In genomic region chr22:40183029-40183581, GRCh38 we compare ENCODE assay signal across 8 cellular contexts. TPM values are rescaled to one million over a fixed set of nuclear protein-coding genes. Genes with fewer than 3 reads are reported as not detected.
DNase-seq lines count a peak whose midpoint lies in the region; ATAC-seq, FAIRE-seq and TF ChIP-seq lines count a peak whose summit lies in the region.

No MANE protein-coding gene starts in this region.

- H3K9me3 ChIP-seq in endothelial cell of umbilical vein (replicated peaks; ENCODE audit: control insufficient read depth, insufficient read depth, low read length): no peaks in the 10 kb centered on the region

- H3K36me3 ChIP-seq in endothelial cell of umbilical vein (ENCODE audit: control insufficient read depth in 2 of 2, extremely low read depth in 1 of 2, insufficient read depth in 2 of 2, low read length in 2 of 2): no peaks in the 10 kb centered on the region

- H3K9me3 Mint-ChIP-seq in naive thymus-derived CD8-positive, alpha-beta T cell: no peaks in the 10 kb centered on the region

- no peak for TF ChIP-seq POLR2A in endothelial cell of umbilical vein (IDR thresholded peaks at IDR 0.05; ENCODE audit: low read depth, low read length)

- no peaks in the 10 kb centered on the region for H3K27me3 Mint-ChIP-seq in naive thymus-derived CD8-positive, alpha-beta T cell

- peaks cover 83% of the 10 kb centered on the region for H3K79me2 ChIP-seq in endothelial cell of umbilical vein (ENCODE audit: control insufficient read depth, insufficient read depth, low read length)

- BruUV-seq in endothelial cell of umbilical vein (replicated peaks; lab: Mats Ljungman, UMichigan): no TSS peak

- POLR2A ChIA-PET in endothelial cell of umbilical vein (lab: Charles Lee): no interaction called here
- POLR2A ChIA-PET in naive thymus-derived CD8-positive, alpha-beta T cell (lab: Charles Lee): interaction anchor here (0.5 to 1.2 kb wide), 3 partner anchors 35 to 659 kb away, joined by 3 to 5 read pairs (median 4); no protein-coding TSS in a partner anchor

- H3K4me3 Mint-ChIP-seq in naive thymus-derived CD8-positive, alpha-beta T cell: peak overlapping the region; percentile 50 to 81 (median 74)

- intact Hi-C loops in endothelial cell of umbilical vein (cut with micrococcal nuclease): loop anchor here (1.0 to 2.0 kb wide), 3 partner anchors 56 to 139 kb away; no protein-coding TSS in a partner anchor

- peak overlapping the region; percentile 12 for H2AFZ ChIP-seq in endothelial cell of umbilical vein (ENCODE audit: low read depth, low read length)

- H3K4me1 ChIP-seq in endothelial cell of umbilical vein (ENCODE audit: control insufficient read depth, extremely low read depth, insufficient read depth, low read length): peaks cover 42% of the 10 kb centered on the region

- H3K9me1 ChIP-seq in endothelial cell of umbilical vein (replicated peaks; ENCODE audit: control insufficient read depth, extremely low read depth, insufficient read depth, low read length): no peaks in the 10 kb centered on the region

- peaks cover 0 to 8% (median 0%) of the 10 kb centered on the region in 3 donors for H3K36me3 Mint-ChIP-seq in naive thymus-derived CD8-positive, alpha-beta T cell

- H3K4me2 ChIP-seq in endothelial cell of umbilical vein (ENCODE audit: insufficient read depth, low read length): peak overlapping the region; percentile 66

- no peaks in the 10 kb centered on the region for H4K20me1 ChIP-seq in endothelial cell of umbilical vein (replicated peaks; ENCODE audit: control insufficient read depth, extremely low read depth, insufficient read depth, low read length)

- CTCF ChIA-PET in endothelial cell of umbilical vein (lab: Charles Lee): interaction anchor here (1.1 to 2.5 kb wide), 3 partner anchors 10 to 32 kb away, joined by 3 to 12 read pairs (median 4); no protein-coding TSS in a partner anchor

- TF ChIP-seq CTCF in endothelial cell of umbilical vein (IDR thresholded peaks at IDR 0.05; ENCODE audit: extremely low read depth in 1 of 2, insufficient read depth in 1 of 2, low read depth in 1 of 2, low read length in 2 of 2) (no peak), GM10266 (IDR thresholded peaks at IDR 0.05; ENCODE audit: control insufficient read depth, insufficient read depth, low read depth, missing control alignments) (no peak)

- peak; percentile 56 to 71 for ATAC-seq in naive thymus-derived CD8-positive, alpha-beta T cell
- ATAC-seq in GM19328 (IDR thresholded peaks at IDR 0.05; ENCODE audit: unreplicated experiment): no peak

- dilution Hi-C loops in endothelial cell of umbilical vein (cut with MboI; ENCODE audit: extremely low pct_ligation_motif_present, low sequenced_read_pairs): no loop called here

- DNase-seq in ELF-1 (ENCODE audit: low read depth, low spot score) (peak; percentile 77), RCC 7860 (ENCODE audit: low spot score) (peak; percentile 59), endothelial cell of umbilical vein (ENCODE audit: low read depth, low spot score) (peak; percentile 92), hypothalamus (lab: John Stamatoyannopoulos, UW) (no peak), GM10266 (ENCODE audit: extremely low spot score) (no peak), mesenteric fat pad (ENCODE audit: low spot score) (no peak)
- DNase-seq in naive thymus-derived CD8-positive, alpha-beta T cell: peak in 3 of 10 donors; percentile 28 to 43 (median 43)

- H3K27me3 ChIP-seq in endothelial cell of umbilical vein (ENCODE audit: control insufficient read depth in 2 of 2, insufficient read depth in 2 of 2, low read length in 2 of 2): no peaks in the 10 kb centered on the region

- peak overlapping the region; percentile 89 for H3K27ac ChIP-seq in endothelial cell of umbilical vein (ENCODE audit: insufficient read depth, low read depth, low read length)

- peak overlapping the region; percentile 67 to 94 (median 89) for H3K27ac Mint-ChIP-seq in naive thymus-derived CD8-positive, alpha-beta T cell

- FAIRE-seq in RCC 7860 (lab: Jason Lieb, UNC) (no peak), endothelial cell of umbilical vein (lab: Jason Lieb, UNC) (peak; percentile 83)

- peak overlapping the region in 1 of 3 experiments; percentile 41 for H3K4me3 ChIP-seq in endothelial cell of umbilical vein (replicated peaks in 1 of 3; ENCODE audit: insufficient read depth in 1 of 3, low read depth in 1 of 3, low read length in 3 of 3)

- peak overlapping the region; percentile 68 for H3K9ac ChIP-seq in endothelial cell of umbilical vein (replicated peaks; ENCODE audit: extremely low read depth, insufficient read depth, low read length)

- H3K4me1 Mint-ChIP-seq in naive thymus-derived CD8-positive, alpha-beta T cell: peaks cover 45 to 85% (median 77%) of the 10 kb centered on the region in 4 donors

TF ChIP-seq in endothelial cell of umbilical vein, 7 proteins besides CTCF, POLR2A, EP300 and RAD21:
- peak; percentile 37 for TF ChIP-seq GATA2 (IDR thresholded peaks at IDR 0.05; ENCODE audit: insufficient read depth, insufficient read length, low read depth, low read length)
- TF ChIP-seq MYC (IDR thresholded peaks at IDR 0.05; ENCODE audit: low read depth, low read length): no peak
- peak; percentile 2 for TF ChIP-seq JUN (IDR thresholded peaks at IDR 0.05; ENCODE audit: borderline replicate concordance, insufficient read depth, insufficient read length, low read depth)
- peak; percentile 34 for TF ChIP-seq POLR2AphosphoS5 (IDR thresholded peaks at IDR 0.05; ENCODE audit: insufficient read depth, low read depth, low read length)
- no peak for TF ChIP-seq MAX (IDR thresholded peaks at IDR 0.05; ENCODE audit: insufficient read depth, insufficient read length)
- no peak for TF ChIP-seq FOS (IDR thresholded peaks at IDR 0.05; ENCODE audit: borderline replicate concordance, insufficient read depth, low read length)
- no peak for TF ChIP-seq EZH2 (IDR thresholded peaks at IDR 0.05; ENCODE audit: borderline replicate concordance, low read depth, low read length, severe bottlenecking)
TF ChIP-seq in endothelial cell of umbilical vein: peak in this region for 3.

RNA-seq across cellular contexts. Expression of gene TNRC6B, which starts 5.4 kb away (rescaled TPM):
- total RNA-seq in endothelial cell of umbilical vein: 33.3 and 37.2 TPM in 2 replicates
- polyA plus RNA-seq in endothelial cell of umbilical vein: 8.5 and 10.6 TPM in 2 replicates
- 7.3 and 7.7 TPM in 2 replicates for polyA plus RNA-seq in endothelial cell of umbilical vein (2011; cell fraction: cytosol; rRNA removed)
- 16.9 and 21.7 TPM in 2 replicates for polyA plus RNA-seq in endothelial cell of umbilical vein (2011; cell fraction: nucleus; rRNA removed)
- 6.3 and 9.0 TPM in 2 replicates for polyA plus RNA-seq in endothelial cell of umbilical vein (2012)
- 40.4 and 50.1 TPM in 2 replicates for polyA minus RNA-seq in endothelial cell of umbilical vein
- 12.3 TPM for polyA minus RNA-seq in endothelial cell of umbilical vein (2011; cell fraction: cytosol; rRNA and poly(A)+ RNA removed)
- polyA minus RNA-seq in endothelial cell of umbilical vein (2011; cell fraction: nucleus; rRNA and poly(A)+ RNA removed): 49.4 and 51.6 TPM in 2 replicates
- 100 to 1,000 TPM; 134 to 142 TPM for total RNA-seq in naive thymus-derived CD8-positive, alpha-beta T cell
- polyA plus RNA-seq in naive thymus-derived CD8-positive, alpha-beta T cell: 100 to 1,000 TPM in 2 of 3 donors, 10 to 100 TPM in 1; 67.3 to 116 (median 115) TPM
- 37.4 TPM for total RNA-seq in mesenteric fat pad

Comparison
In these comparisons a context has a peak if more than half of its experiments do, and no peak if none do; other contexts are left out.
1. DNase-seq: peak in ELF-1 (single experiment), RCC 7860 (single experiment) and endothelial cell of umbilical vein (single experiment); none in hypothalamus (0 of 51), GM10266 (single experiment) and mesenteric fat pad (single experiment).